8 cellular contexts compared by ENCODE assay signal in the genomic region with DNA sequence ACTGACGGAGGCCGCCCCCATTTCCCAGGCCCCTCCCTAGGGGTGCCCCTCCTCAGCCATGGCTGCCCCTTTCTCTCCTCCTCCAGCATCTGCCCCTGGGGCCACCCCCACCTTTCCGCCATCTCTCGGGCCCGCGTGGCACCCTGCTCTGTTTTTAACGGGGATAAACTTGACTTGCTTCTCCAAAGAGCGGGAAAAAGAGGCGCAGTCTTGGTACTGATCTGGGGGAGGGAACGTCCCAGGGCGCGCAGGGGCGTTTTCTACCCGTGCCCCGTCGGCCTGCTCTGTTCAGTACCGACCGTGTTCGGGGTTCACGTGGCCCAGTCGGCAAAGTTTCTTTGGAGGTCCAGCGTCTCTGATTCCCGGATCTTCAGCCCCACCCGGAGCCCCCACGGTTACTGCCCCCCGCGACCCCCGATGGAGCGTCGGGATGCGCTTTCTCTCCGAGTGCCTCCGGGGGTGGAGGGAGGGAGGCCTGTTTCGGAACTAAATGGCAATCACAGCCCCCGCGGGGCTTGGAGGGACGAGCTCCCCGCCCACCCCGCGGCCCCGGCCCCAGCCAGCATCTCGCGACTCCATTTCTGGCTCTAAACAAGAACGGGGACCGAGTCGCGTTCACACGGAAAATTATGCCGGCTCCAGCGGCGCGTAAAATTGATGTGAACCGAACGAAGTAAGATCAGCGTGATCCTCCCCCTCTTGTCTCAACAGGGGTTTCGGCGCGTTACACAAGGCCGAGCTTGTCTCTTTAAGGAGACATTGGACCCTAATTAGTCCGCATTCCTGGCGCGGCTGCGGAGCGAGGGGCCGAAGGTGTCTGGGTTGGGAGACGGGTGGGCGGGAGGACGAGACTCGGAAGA. TPM values are rescaled to one million over a fixed set of nuclear protein-coding genes. Genes with fewer than 3 reads are reported as not detected.
DNase-seq lines count a peak whose midpoint lies in the region; ATAC-seq and TF ChIP-seq lines count a peak whose summit lies in the region.

No MANE protein-coding gene starts in this region.

- CTCF ChIA-PET in GM10248 (lab: Yijun Ruan, JAX): interaction anchor here (1.3 to 1.9 kb wide), 2 partner anchors 9 to 12 kb away, joined by 5 to 6 read pairs; no protein-coding TSS in a partner anchor

- H3K4me1 Mint-ChIP-seq in activated T-cell treated with anti-CD3 and anti-CD28 coated beads, Interleukin-2, amount 50 U/mL, for 4 hours (ENCODE audit: low read depth): peaks cover 21% of the 10 kb centered on the region
- peaks cover 24% of the 10 kb centered on the region for H3K4me1 Mint-ChIP-seq in neural crest cell

- H3K27me3 Mint-ChIP-seq in activated T-cell treated with anti-CD3 and anti-CD28 coated beads, Interleukin-2, amount 50 U/mL, for 4 hours (ENCODE audit: low read depth): peaks cover 14% of the 10 kb centered on the region
- H3K27me3 Mint-ChIP-seq in neural crest cell (ENCODE audit: low read depth): peaks cover 14% of the 10 kb centered on the region

- H3K27ac Mint-ChIP-seq in neural crest cell (ENCODE audit: unreplicated experiment): peak overlapping the region; percentile 92

- ATAC-seq in activated T-cell treated with anti-CD3 and anti-CD28 coated beads, Interleukin-2, amount 50 U/mL, for 4 hours: peak; percentile 0 to 2
- no peak for ATAC-seq in HG03196 (IDR thresholded peaks at IDR 0.05; ENCODE audit: unreplicated experiment)

- H3K4me3 ChIP-seq in fibroblast of pulmonary artery (replicated peaks; ENCODE audit: low read depth, low read length) (peak overlapping the region; percentile 62), urinary bladder (ENCODE audit: low read depth, low read length) (peak overlapping the region; percentile 48)

- no peaks in the 10 kb centered on the region for H3K36me3 ChIP-seq in urinary bladder (ENCODE audit: insufficient read depth)

- H3K36me3 Mint-ChIP-seq in activated T-cell treated with anti-CD3 and anti-CD28 coated beads, Interleukin-2, amount 50 U/mL, for 4 hours (ENCODE audit: insufficient read depth): no peaks in the 10 kb centered on the region
- H3K36me3 Mint-ChIP-seq in neural crest cell (ENCODE audit: low read depth): peaks cover 6% of the 10 kb centered on the region

- POLR2A ChIA-PET in GM10248 (lab: Yijun Ruan, JAX): interaction anchor here (1.1 to 1.7 kb wide), 3 partner anchors 12 to 14 kb away, joined by 3 to 9 read pairs (median 7); no protein-coding TSS in a partner anchor

- TF ChIP-seq CTCF in GM10248 (IDR thresholded peaks at IDR 0.05; ENCODE audit: control extremely low read depth, extremely low read depth, low read depth, missing control alignments) (no peak), fibroblast of pulmonary artery (IDR thresholded peaks at IDR 0.05; ENCODE audit: low read length, missing control alignments) (no peak), neural crest cell (conservative IDR thresholded peaks at IDR 0.05) (no peak)

- H3K9me3 Mint-ChIP-seq in activated T-cell treated with anti-CD3 and anti-CD28 coated beads, Interleukin-2, amount 50 U/mL, for 4 hours: no peaks in the 10 kb centered on the region
- H3K9me3 Mint-ChIP-seq in neural crest cell: no peaks in the 10 kb centered on the region

- H3K4me1 ChIP-seq in urinary bladder (ENCODE audit: insufficient read depth): no peaks in the 10 kb centered on the region

- DNase-seq in GM10248 (ENCODE audit: extremely low spot score) (peak; percentile 40), NCI-H1105 (lab: John Stamatoyannopoulos, UW) (peak; percentile 4), fibroblast of pulmonary artery (ENCODE audit: low read depth) (peak; percentile 48), neural crest cell (ENCODE audit: low read depth, low spot score) (peak; percentile 56)
- DNase-seq in activated T-cell treated with anti-CD3 and anti-CD28 coated beads, Interleukin-2, amount 50 U/mL, for 4 hours: peak; percentile 30
- DNase-seq in NK-92 treated with Interleukin-12 subunit alpha and Interleukin-12 subunit beta, amount 100 ng/mL, for 24 hours (lab: John Stamatoyannopoulos, UW): no peak

- peak overlapping the region; percentile 40 for H3K27ac ChIP-seq in urinary bladder (ENCODE audit: low read depth)

- under 1% methylated on average over 69 of the region's 69 CpGs for whole genome bisulfite sequencing in urinary bladder

- H3K4me3 Mint-ChIP-seq in activated T-cell treated with anti-CD3 and anti-CD28 coated beads, Interleukin-2, amount 50 U/mL, for 4 hours: no peak overlapping the region
- no peak overlapping the region for H3K4me3 Mint-ChIP-seq in neural crest cell

RNA-seq across cellular contexts. Expression of a gene that starts 1.1 kb away (rescaled TPM):
- total RNA-seq in activated T-cell treated with anti-CD3 and anti-CD28 coated beads, Interleukin-2, amount 50 U/mL, for 4 hours: 10 to 100 TPM; 13.4 to 18.9 (median 14.1) TPM
- total RNA-seq in neural crest cell (83.4 and 85.8 TPM in 2 replicates), urinary bladder (41.7 TPM)
- polyA plus RNA-seq in urinary bladder: 28.7 TPM
